In the genomic region with DNA sequence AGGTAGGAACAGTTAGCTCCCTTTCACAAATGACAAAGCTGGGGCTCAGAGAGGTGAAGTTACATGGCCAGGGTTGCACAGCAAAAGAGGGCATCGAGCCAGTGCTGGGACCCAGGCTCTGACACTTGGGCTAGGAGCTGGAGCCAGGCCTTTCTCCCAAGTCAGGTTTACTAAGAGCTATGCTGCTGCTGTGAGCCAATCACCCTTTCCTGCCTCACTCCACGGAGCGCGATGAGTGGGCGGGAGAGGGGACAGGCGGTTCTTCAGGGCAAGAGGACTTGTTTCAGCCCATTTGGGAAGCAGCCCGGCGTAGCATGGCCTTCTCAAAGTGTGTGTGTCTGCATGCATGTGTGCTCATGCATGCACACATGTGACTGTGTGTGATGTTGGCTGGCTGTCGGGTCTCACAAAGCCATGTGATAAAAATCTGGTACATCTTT, we compare ENCODE assay signal across 15 cellular contexts. TPM values are rescaled to one million over a fixed set of nuclear protein-coding genes. Genes with fewer than 3 reads are reported as not detected.
DNase-seq lines count a peak whose midpoint lies in the region; ATAC-seq and TF ChIP-seq lines count a peak whose summit lies in the region.
"Had no signal": no experiment of that assay in that cellular context is flagged by ENCODE, and none has a peak within 500 bp of the region (broad histone marks: within the 10 kb centered on the region; RNA-seq: fewer than 3 reads in every experiment).

No MANE protein-coding gene starts in this region.

- H3K36me3 Mint-ChIP-seq in nephron (ENCODE audit: low read depth) = no peaks in the 10 kb centered on the region
- no peaks in the 10 kb centered on the region for H3K36me3 Mint-ChIP-seq in immature natural killer cell
- H3K36me3 Mint-ChIP-seq: type B pancreatic cell had no signal

- peak; percentile 52 for DNase-seq in AG20443 (ENCODE audit: low spot score)
- DNase-seq in NAMALWA (ENCODE audit: low spot score) = peak; percentile 88
- peak; percentile 51 for DNase-seq in fibroblast of peridontal ligament (ENCODE audit: extremely low read depth)
- no peak for DNase-seq in activated naive CD4-positive, alpha-beta T cell treated with anti-CD3 and anti-CD28 coated beads, Interleukin-2, amount 50 U/mL, for 16 hours
- DNase-seq in activated CD4-positive, alpha-beta T cell treated with anti-CD3 and anti-CD28 coated beads, Interleukin-2, amount 50 U/mL, for 1 hour = no peak
- DNase-seq in immature natural killer cell = no peak
- DNase-seq: activated CD8-positive, alpha-beta memory T cell treated with anti-CD3 and anti-CD28 coated beads, Interleukin-2, amount 50 U/mL, for 48 hours; CD4-positive, alpha-beta T cell; Kasumi-1; NCI-H2081 treated with DMSO at 0.1 percent for 48 hours; pancreas had no signal

- peaks cover 44% of the 10 kb centered on the region for H3K4me1 Mint-ChIP-seq in nephron
- peaks cover 0 to 2% of the 10 kb centered on the region in 2 donors for H3K4me1 Mint-ChIP-seq in immature natural killer cell

- TF ChIP-seq CTCF in nephron (IDR thresholded peaks at IDR 0.05; ENCODE audit: unreplicated experiment in 3 of 3) = no peak

- no peak for ATAC-seq in GM19351 (IDR thresholded peaks at IDR 0.05; ENCODE audit: unreplicated experiment)
- ATAC-seq: left colon, pancreas had no signal

- H3K27me3 Mint-ChIP-seq in nephron (ENCODE audit: low read depth) = no peaks in the 10 kb centered on the region
- H3K27me3 Mint-ChIP-seq in immature natural killer cell (ENCODE audit: low read depth in 3 of 3) = peaks cover under 1 to 3% (median 1%) of the 10 kb centered on the region in 3 donors
- H3K27me3 Mint-ChIP-seq: CD4-positive, alpha-beta T cell; type B pancreatic cell had no signal

- H3K27ac Mint-ChIP-seq in nephron (peak overlapping the region; percentile 87 to 96 (median 90)), immature natural killer cell (no peak overlapping the region)
- H3K27ac Mint-ChIP-seq: CD4-positive, alpha-beta T cell; type B pancreatic cell had no signal

- H3K4me3 Mint-ChIP-seq in nephron = no peak overlapping the region
- H3K4me3 Mint-ChIP-seq in immature natural killer cell = no peak overlapping the region
- H3K4me3 Mint-ChIP-seq: CD4-positive, alpha-beta T cell; type B pancreatic cell had no signal

- H3K9me3 Mint-ChIP-seq in nephron (no peaks in the 10 kb centered on the region), immature natural killer cell (no peaks in the 10 kb centered on the region)
- H3K9me3 Mint-ChIP-seq: CD4-positive, alpha-beta T cell; type B pancreatic cell had no signal

RNA-seq across cellular contexts. Expression of gene ID3, which starts 10.6 kb away (rescaled TPM):
- 1 to 10 TPM in 1 of 3 donors, under 1 TPM in 1, not detected in 1; 0.28 to 2.5 TPM for polyA plus RNA-seq in immature natural killer cell

RNA-seq across cellular contexts. Expression of gene E2F2, which starts 17.7 kb away (rescaled TPM):
- 1 to 10 TPM in 2 of 3 donors, under 1 TPM in 1; 0.28 to 1.3 (median 1.2) TPM for polyA plus RNA-seq in immature natural killer cell

Comparison
In these comparisons a context has a peak if more than half of its experiments do, and no peak if none do; other contexts are left out.
1. DNase-seq: peak in AG20443 (single experiment), NAMALWA (single experiment) and fibroblast of peridontal ligament (single experiment); none in activated naive CD4-positive, alpha-beta T cell treated with anti-CD3 and anti-CD28 coated beads, Interleukin-2, amount 50 U/mL, for 16 hours (single experiment), activated CD4-positive, alpha-beta T cell treated with anti-CD3 and anti-CD28 coated beads, Interleukin-2, amount 50 U/mL, for 1 hour (single experiment) and immature natural killer cell (0 of 3).
2. H3K27ac Mint-ChIP-seq: peak in nephron (3 of 3); none in immature natural killer cell (0 of 6).